Comparison of ENCODE assay signal across 14 cellular contexts in the genomic region with DNA sequence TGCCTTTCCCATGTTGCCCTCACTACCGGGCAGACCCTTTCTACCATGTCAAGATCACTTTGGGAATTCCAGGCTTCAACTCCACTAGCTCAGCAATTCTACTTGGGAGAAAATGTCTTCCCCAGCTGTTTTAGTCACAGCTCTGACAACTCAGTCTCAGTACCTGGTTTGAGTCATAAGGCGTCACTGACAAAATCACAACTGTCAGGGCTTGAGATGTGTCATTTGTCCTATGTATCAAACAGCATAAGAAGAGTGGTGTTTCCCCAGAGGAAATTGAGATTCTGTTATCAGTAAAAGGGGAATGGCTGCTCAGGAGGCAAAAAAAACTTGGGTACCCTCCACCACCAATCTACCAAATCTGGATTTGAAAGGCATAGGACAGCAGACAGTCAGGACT.
"Had no signal": no experiment of that assay in that cellular context is flagged by ENCODE, and none has a peak within 500 bp of the region (broad histone marks: within the 10 kb centered on the region; RNA-seq: fewer than 3 reads in every experiment).

No MANE protein-coding gene starts in this region.

- H3K27ac Mint-ChIP-seq: activated CD4-positive, alpha-beta T cell treated with anti-CD3 and anti-CD28 coated beads, Interleukin-2, amount 10 ng/mL, durations not matched to agents 24 days and 14 days; activated T-helper 2 cell treated with anti-CD3 and anti-CD28 coated beads, Interferon-gamma antibody, Interleukin-2, Interleukin-4, amounts not matched to agents 10 μg/mL and 5 μg/mL and 100 μg/mL, durations not matched to agents 14 hours and 24 hours and 36 hours; neural progenitor cell; stimulated activated memory B cell treated with anti-CD40 and anti-IgM and Interleukin-4, amounts not matched to agents 10 μg/mL and 1 μg/mL and 100 μg/mL, for 72 hours; type B pancreatic cell had no signal

- H3K9me3 Mint-ChIP-seq: activated CD4-positive, alpha-beta T cell treated with anti-CD3 and anti-CD28 coated beads, Interleukin-2, amount 10 ng/mL, durations not matched to agents 24 days and 14 days; activated T-helper 2 cell treated with anti-CD3 and anti-CD28 coated beads, Interferon-gamma antibody, Interleukin-2, Interleukin-4, amounts not matched to agents 10 μg/mL and 5 μg/mL and 100 μg/mL, durations not matched to agents 14 hours and 24 hours and 36 hours; neural progenitor cell; type B pancreatic cell had no signal

- H3K9me3 ChIP-seq: ascending aorta, esophagus muscularis mucosa, ovary, sigmoid colon had no signal

- DNase-seq: activated CD4-positive, alpha-beta T cell treated with anti-CD3 and anti-CD28 coated beads, Interleukin-2, amount 10 ng/mL, durations not matched to agents 24 days and 14 days; hypothalamus; kidney glomerular epithelial cell; mesendoderm; ovary; sigmoid colon; substantia nigra; T-helper 9 cell had no signal

- H3K4me1 ChIP-seq: ascending aorta, esophagus muscularis mucosa, neural progenitor cell, sigmoid colon had no signal

- H3K4me3 Mint-ChIP-seq: activated CD4-positive, alpha-beta T cell treated with anti-CD3 and anti-CD28 coated beads, Interleukin-2, amount 10 ng/mL, durations not matched to agents 24 days and 14 days; neural progenitor cell; stimulated activated memory B cell treated with anti-CD40 and anti-IgM and Interleukin-4, amounts not matched to agents 10 μg/mL and 1 μg/mL and 100 μg/mL, for 72 hours; type B pancreatic cell had no signal

- H3K36me3 ChIP-seq: ascending aorta, esophagus muscularis mucosa, neural progenitor cell, ovary, sigmoid colon had no signal

- H3K36me3 Mint-ChIP-seq: neural progenitor cell; stimulated activated memory B cell treated with anti-CD40 and anti-IgM and Interleukin-4, amounts not matched to agents 10 μg/mL and 1 μg/mL and 100 μg/mL, for 72 hours; type B pancreatic cell had no signal

- H3K27me3 ChIP-seq: ascending aorta, neural progenitor cell, ovary, sigmoid colon had no signal

- H3K4me1 Mint-ChIP-seq: activated CD4-positive, alpha-beta T cell treated with anti-CD3 and anti-CD28 coated beads, Interleukin-2, amount 10 ng/mL, durations not matched to agents 24 days and 14 days; neural progenitor cell; stimulated activated memory B cell treated with anti-CD40 and anti-IgM and Interleukin-4, amounts not matched to agents 10 μg/mL and 1 μg/mL and 100 μg/mL, for 72 hours had no signal

- H3K27me3 Mint-ChIP-seq: activated CD4-positive, alpha-beta T cell treated with anti-CD3 and anti-CD28 coated beads, Interleukin-2, amount 10 ng/mL, durations not matched to agents 24 days and 14 days; stimulated activated memory B cell treated with anti-CD40 and anti-IgM and Interleukin-4, amounts not matched to agents 10 μg/mL and 1 μg/mL and 100 μg/mL, for 72 hours had no signal

- H3K4me3 ChIP-seq: ascending aorta, esophagus muscularis mucosa, neural progenitor cell, ovary, sigmoid colon had no signal
